Comparison of ENCODE assay signal across 1 cellular context in the genomic region with DNA sequence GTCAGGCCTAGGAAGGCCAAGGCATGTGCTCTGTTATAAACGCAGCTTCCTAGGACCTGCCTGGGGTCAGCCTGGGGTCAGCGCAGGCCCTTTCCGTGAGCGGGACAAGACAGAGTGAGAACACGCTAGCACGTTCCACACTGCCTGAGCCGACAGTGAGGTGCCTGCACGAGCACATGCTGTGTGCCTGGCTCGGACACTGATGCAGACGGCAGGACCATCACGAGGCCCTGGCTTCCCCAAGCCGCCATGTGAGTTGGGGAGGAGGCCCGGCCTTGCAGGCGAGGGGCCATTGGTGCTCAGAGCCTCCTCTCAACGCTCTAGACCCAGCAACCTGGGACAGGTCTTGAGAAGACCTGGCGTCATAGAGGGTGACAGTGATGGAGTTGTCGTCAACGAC.
TF ChIP-seq lines count a peak whose summit lies in the region.

No MANE protein-coding gene starts in this region.

TF ChIP-seq in SK-N-SH treated with all-trans-retinoic acid at 6 μM for 48 hours, 23 proteins besides CTCF, POLR2A, EP300 and RAD21 (continued from another document):
- TF ChIP-seq, protein P1, sequence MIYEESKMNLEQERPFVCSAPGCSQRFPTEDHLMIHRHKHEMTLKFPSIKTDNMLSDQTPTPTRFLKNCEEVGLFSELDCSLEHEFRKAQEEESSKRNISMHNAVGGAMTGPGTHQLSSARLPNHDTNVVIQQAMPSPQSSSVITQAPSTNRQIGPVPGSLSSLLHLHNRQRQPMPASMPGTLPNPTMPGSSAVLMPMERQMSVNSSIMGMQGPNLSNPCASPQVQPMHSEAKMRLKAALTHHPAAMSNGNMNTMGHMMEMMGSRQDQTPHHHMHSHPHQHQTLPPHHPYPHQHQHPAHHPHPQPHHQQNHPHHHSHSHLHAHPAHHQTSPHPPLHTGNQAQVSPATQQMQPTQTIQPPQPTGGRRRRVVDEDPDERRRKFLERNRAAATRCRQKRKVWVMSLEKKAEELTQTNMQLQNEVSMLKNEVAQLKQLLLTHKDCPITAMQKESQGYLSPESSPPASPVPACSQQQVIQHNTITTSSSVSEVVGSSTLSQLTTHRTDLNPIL (CRISPR knock-in tag; IDR thresholded peaks at IDR 0.05; ENCODE audit: low read depth): no peak
- TF ChIP-seq ZNF565 (CRISPR knock-in tag; conservative IDR thresholded peaks at IDR 0.05; ENCODE audit: low read depth): no peak
- TF ChIP-seq ZNF70 (CRISPR knock-in tag; IDR thresholded peaks at IDR 0.05): no peak
